ENCODE assay signal across 8 cellular contexts in genomic region chr12:53624956-53625355, GRCh38. TPM values are rescaled to one million over a fixed set of nuclear protein-coding genes. Genes with fewer than 3 reads are reported as not detected.
DNase-seq lines count a peak whose midpoint lies in the region; ATAC-seq and TF ChIP-seq lines count a peak whose summit lies in the region.

No MANE protein-coding gene starts in this region.

- H3K9ac ChIP-seq in ES-I3 (ENCODE audit: low read depth, low read length): peak overlapping the region; percentile 88; the same call in 1 of the 2 replicates

- TF ChIP-seq CTCF in RWPE2 (IDR thresholded peaks at IDR 0.05; ENCODE audit: poor library complexity, severe bottlenecking) (no peak), esophagus squamous epithelium (IDR thresholded peaks at IDR 0.05) (no peak), prostate gland (IDR thresholded peaks at IDR 0.05) (no peak), omental fat pad (IDR thresholded peaks at IDR 0.05) (no peak)

- H3K9me3 ChIP-seq in ES-I3 (ENCODE audit: control insufficient read depth, insufficient read depth, low read length) (no peaks in the 10 kb centered on the region), RWPE2 (ENCODE audit: severe bottlenecking) (no peaks in the 10 kb centered on the region), esophagus squamous epithelium (no peaks in the 10 kb centered on the region), prostate gland (no peaks in the 10 kb centered on the region)

- intact Hi-C loops in esophagus squamous epithelium (cut with DNase I) (loop anchor here (5.0 kb wide), 1 partner anchor 52 kb away; the partner anchor contains the start of gene ATP5MC2), prostate gland (cut with DNase I) (loop anchor here (10.0 kb wide), 1 partner anchor 80 kb away; no protein-coding TSS in a partner anchor)

- peak overlapping the region; percentile 63 for H3K4me3 ChIP-seq in RWPE2 (ENCODE audit: severe bottlenecking)
- peak overlapping the region; percentile 59 to 91 (median 71) for H3K4me3 ChIP-seq in esophagus squamous epithelium
- H3K4me3 ChIP-seq in prostate gland: peak overlapping the region; percentile 50 to 64

- 10 to 19% methylated on average over 4 of the region's 4 CpGs for WGBS in esophagus squamous epithelium, 2 donors
- WGBS in prostate gland: 20% methylated on average over 4 of the region's 4 CpGs

- H3K27me3 ChIP-seq in RWPE2 (ENCODE audit: insufficient read depth, poor library complexity, severe bottlenecking): no peaks in the 10 kb centered on the region
- no peaks in the 10 kb centered on the region for H3K27me3 ChIP-seq in esophagus squamous epithelium
- H3K27me3 ChIP-seq in prostate gland (replicated peaks; ENCODE audit: insufficient read depth): no peaks in the 10 kb centered on the region

- DNase-seq in RWPE2 (ENCODE audit: low spot score): no peak
- DNase-seq in esophagus squamous epithelium (lab: John Stamatoyannopoulos, UW): no peak
- no peak for DNase-seq in prostate gland (ENCODE audit: low spot score)
- DNase-seq in NCI-H1694 treated with DMSO at 0.1 percent for 48 hours (lab: John Stamatoyannopoulos, UW): no peak
- no peak for DNase-seq in omental fat pad (ENCODE audit: low spot score)

- TF ChIP-seq POLR2A in esophagus squamous epithelium (IDR thresholded peaks at IDR 0.05): no peak
- no peak for TF ChIP-seq POLR2A in prostate gland (IDR thresholded peaks at IDR 0.05)

- H3K36me3 ChIP-seq in ES-I3 (ENCODE audit: insufficient read depth, low read length) (no peaks in the 10 kb centered on the region), RWPE2 (ENCODE audit: low read depth) (no peaks in the 10 kb centered on the region; the same call in 1 of the 2 replicates), esophagus squamous epithelium (no peaks in the 10 kb centered on the region), prostate gland (no peaks in the 10 kb centered on the region)

- ATAC-seq in RWPE2 (ENCODE audit: low read depth) (no peak), HG03521 (IDR thresholded peaks at IDR 0.05; ENCODE audit: unreplicated experiment) (no peak), GM19452 (IDR thresholded peaks at IDR 0.05; ENCODE audit: unreplicated experiment) (no peak), omental fat pad (ENCODE audit: low FRiP score) (no peak)

- H3K4me1 ChIP-seq in ES-I3 (ENCODE audit: insufficient read depth, low read length) (peaks cover 12% of the 10 kb centered on the region; the same call in 1 of the 2 replicates), RWPE2 (ENCODE audit: insufficient read depth, poor library complexity, severe bottlenecking) (peaks cover 13% of the 10 kb centered on the region), esophagus squamous epithelium (peaks cover 9 to 58% (median 20%) of the 10 kb centered on the region in 3 donors), prostate gland (replicated peaks) (peaks cover 4% of the 10 kb centered on the region)

- H3K27ac ChIP-seq in RWPE2 (ENCODE audit: poor library complexity, severe bottlenecking) (peak overlapping the region; percentile 43), esophagus squamous epithelium (peak overlapping the region; percentile 90 to 97 (median 94)), prostate gland (peak overlapping the region; percentile 92 to 97)

RNA-seq across cellular contexts. Expression of gene ATF7, which starts 1.2 kb away (rescaled TPM):
- total RNA-seq in esophagus squamous epithelium: 10 to 100 TPM; 12.5 to 28.0 (median 20.6) TPM
- total RNA-seq in prostate gland: 10 to 100 TPM; 37.9 to 46.7 TPM
- 10 to 100 TPM; 22.5 to 38.3 (median 29.9) TPM for total RNA-seq in omental fat pad

RNA-seq across cellular contexts. Expression of gene ATP5MC2, which starts 50.9 kb away (rescaled TPM):
- total RNA-seq in esophagus squamous epithelium: 100 to 1,000 TPM; 240 to 303 (median 268) TPM
- 100 to 1,000 TPM; 419 to 728 TPM for total RNA-seq in prostate gland
- total RNA-seq in omental fat pad: 100 to 1,000 TPM; 194 to 295 (median 245) TPM

Comparison
In these comparisons a context has a peak if more than half of its experiments do, and no peak if none do; other contexts are left out.
1. H3K27ac ChIP-seq: peak in every context shown above with its lines; median percentile 94 in esophagus squamous epithelium; 94 in prostate gland; 43 in RWPE2.